Comparison of ENCODE assay signal across 12 cellular contexts in the genomic region with DNA sequence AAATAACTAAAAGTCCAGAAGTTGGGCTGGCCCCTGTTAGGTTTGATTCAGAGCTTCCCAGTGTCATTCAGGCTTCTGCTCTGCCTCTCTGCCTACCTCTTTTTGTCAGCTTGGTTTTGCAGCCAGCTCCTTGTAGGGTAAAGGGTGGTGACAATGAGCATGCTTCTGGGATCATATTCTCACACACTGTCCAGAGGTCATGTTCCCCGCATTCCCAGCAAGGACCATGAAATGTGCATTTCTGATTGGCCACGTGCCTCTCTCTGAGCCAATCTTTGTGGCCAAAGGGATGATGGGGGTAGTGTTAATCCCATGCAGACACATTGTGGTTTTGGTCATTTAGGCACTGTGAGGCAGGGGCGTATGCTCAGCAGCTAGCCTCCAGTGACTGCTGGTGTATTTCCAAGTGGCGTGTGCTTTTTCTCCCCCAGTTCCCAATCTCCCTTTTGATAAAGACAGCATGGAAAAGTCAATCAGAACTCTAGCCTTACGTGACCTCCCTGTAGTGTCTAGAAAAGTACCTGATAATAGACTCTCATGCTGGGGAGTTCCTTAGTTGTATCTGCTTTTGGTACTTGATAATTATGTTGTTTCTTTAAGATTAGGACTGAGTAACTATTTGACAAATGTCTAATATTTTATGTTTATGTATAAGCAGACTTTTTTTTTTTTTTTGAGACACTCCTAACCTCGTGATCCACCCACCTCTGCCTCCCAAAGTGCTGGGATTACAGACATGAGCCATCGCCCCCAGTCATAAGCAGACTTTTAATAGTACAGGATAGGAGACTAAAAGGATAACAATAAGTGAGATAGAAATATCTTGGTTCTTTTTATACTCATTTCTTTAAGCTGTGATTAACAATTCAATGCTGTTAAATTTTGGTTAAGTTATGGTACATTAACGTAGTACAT. TPM values are rescaled to one million over a fixed set of nuclear protein-coding genes. Genes with fewer than 3 reads are reported as not detected.
A peak's percentile ranks its signal among the peaks of the same experiment; 100 is the strongest.
DNase-seq lines count a peak whose midpoint lies in the region; ATAC-seq and TF ChIP-seq lines count a peak whose summit lies in the region.
"Had no signal": no experiment of that assay in that cellular context is flagged by ENCODE, and none has a peak within 500 bp of the region (broad histone marks: within the 10 kb centered on the region; RNA-seq: fewer than 3 reads in every experiment).

No MANE protein-coding gene starts in this region.

- H3K4me3 ChIP-seq in ACC112 (ENCODE audit: low read depth, low read length): peak overlapping the region; percentile 18; the same call in 1 of the 2 replicates
- no peak overlapping the region for H3K4me3 ChIP-seq in IMR-90 (ENCODE audit: insufficient read depth, low read depth, low read length)
- no peak overlapping the region for H3K4me3 ChIP-seq in lower lobe of right lung
- H3K4me3 ChIP-seq in mammary epithelial cell (replicated peaks in 1 of 3; ENCODE audit: insufficient read depth in 1 of 3, low read depth in 2 of 3, low read length in 3 of 3): no peak overlapping the region
- H3K4me3 ChIP-seq: A549, vagina had no signal

- dilution Hi-C loops in IMR-90 (cut with HindIII; ENCODE audit: low sequenced_read_pairs, unreplicated experiment): no loop called here
- dilution Hi-C loops in mammary epithelial cell (cut with HindIII; ENCODE audit: low sequenced_read_pairs): no loop called here

- TF ChIP-seq CTCF in IMR-90 (conservative IDR thresholded peaks at IDR 0.05; ENCODE audit: low read depth, low read length) (no peak), lower lobe of right lung (IDR thresholded peaks at IDR 0.05) (no peak), mammary epithelial cell (conservative IDR thresholded peaks at IDR 0.05 in 1 of 2, IDR thresholded peaks at IDR 0.05 in 1 of 2; ENCODE audit: extremely low read depth in 1 of 2, insufficient read depth in 1 of 2, low read depth in 1 of 2, low read length in 2 of 2) (no peak)

- H2BK20ac ChIP-seq in IMR-90 (ENCODE audit: low read depth, low read length): no peak overlapping the region

- H3K27ac ChIP-seq in ACC112 (ENCODE audit: low read depth, low read length): peak overlapping the region; percentile 59
- no peak overlapping the region for H3K27ac ChIP-seq in IMR-90 (ENCODE audit: insufficient read depth, low read length)
- no peak overlapping the region for H3K27ac ChIP-seq in lower lobe of right lung
- no peak overlapping the region for H3K27ac ChIP-seq in mammary epithelial cell (ENCODE audit: insufficient read depth, low read depth, low read length)
- H3K27ac ChIP-seq: A549, vagina had no signal

- peaks cover 20 to 38% of the 10 kb centered on the region in 2 experiments for H3K79me1 ChIP-seq in IMR-90 (ENCODE audit: low read depth in 1 of 2, low read length in 2 of 2)

- intact Hi-C loops in IMR-90 (cut with micrococcal nuclease) (no loop called here), lower lobe of right lung (cut with DNase I) (no loop called here), mammary epithelial cell (cut with micrococcal nuclease) (no loop called here)

- no peak overlapping the region for H4K5ac ChIP-seq in IMR-90 (ENCODE audit: low read depth, low read length)

- no peak overlapping the region for H4K91ac ChIP-seq in IMR-90 (ENCODE audit: insufficient read depth, low read depth, low read length)

- H3K9ac ChIP-seq in IMR-90 (ENCODE audit: low read depth, low read length): no peak overlapping the region
- no peak overlapping the region for H3K9ac ChIP-seq in mammary epithelial cell (ENCODE audit: insufficient read depth, low read length)

- POLR2A ChIA-PET in IMR-90 (lab: Charles Lee; ENCODE audit: unreplicated experiment): no interaction called here

- peaks cover 13% of the 10 kb centered on the region for H3K79me2 ChIP-seq in ACC112 (ENCODE audit: control insufficient read depth, insufficient read depth, low read length, unreplicated experiment)
- H3K79me2 ChIP-seq in mammary epithelial cell (ENCODE audit: insufficient read depth, low read length): peaks cover 23% of the 10 kb centered on the region

- H2AFZ ChIP-seq in ACC112 (ENCODE audit: low read length, unreplicated experiment) (peak overlapping the region; percentile 50), IMR-90 (replicated peaks; ENCODE audit: low read length, poor library complexity) (no peak overlapping the region), mammary epithelial cell (ENCODE audit: low read depth, low read length) (no peak overlapping the region)

- H4K20me1 ChIP-seq in IMR-90 (ENCODE audit: insufficient read depth, low read length) (peaks cover 24% of the 10 kb centered on the region), mammary epithelial cell (ENCODE audit: insufficient read depth, low read length) (no peaks in the 10 kb centered on the region)

- CTCF ChIA-PET in IMR-90 (lab: Yijun Ruan, JAX) (no interaction called here), mammary epithelial cell (lab: Charles Lee; ENCODE audit: low non-redundant PET) (no interaction called here)

- in situ Hi-C loops in IMR-90 (cut with MboI; ENCODE audit: low sequenced_read_pairs) (no loop called here), mammary epithelial cell (cut with MboI; ENCODE audit: low sequenced_read_pairs in 2 of 2) (no loop called here)

- H3K27me3 ChIP-seq in ACC112 (ENCODE audit: insufficient read depth, low read length): no peaks in the 10 kb centered on the region
- H3K27me3 ChIP-seq in IMR-90 (ENCODE audit: control insufficient read depth, insufficient read depth, low read length): no peaks in the 10 kb centered on the region
- no peaks in the 10 kb centered on the region for H3K27me3 ChIP-seq in lower lobe of right lung (ENCODE audit: low read depth)
- no peaks in the 10 kb centered on the region for H3K27me3 ChIP-seq in mammary epithelial cell (ENCODE audit: insufficient read depth, low read length)
- H3K27me3 ChIP-seq: vagina had no signal

- H2BK15ac ChIP-seq in IMR-90 (ENCODE audit: low read depth, low read length): no peak overlapping the region

- H3K9me3 ChIP-seq in IMR-90 (ENCODE audit: control insufficient read depth, insufficient read depth, low read length): no peaks in the 10 kb centered on the region
- no peaks in the 10 kb centered on the region for H3K9me3 ChIP-seq in lower lobe of right lung
- no peaks in the 10 kb centered on the region for H3K9me3 ChIP-seq in mammary epithelial cell (replicated peaks; ENCODE audit: insufficient read depth, low read length)
- H3K9me3 ChIP-seq: A549, vagina had no signal

- no peak overlapping the region for H3K56ac ChIP-seq in IMR-90 (ENCODE audit: extremely low read depth, insufficient read depth, low read length)

- no peak overlapping the region for H2AK9ac ChIP-seq in IMR-90 (replicated peaks; ENCODE audit: low read depth, low read length, poor library complexity)

- WGBS in IMR-90 (ENCODE audit: extremely low coverage in 2 of 2, insufficient read length in 1 of 2), 2 experiments: 67% methylated on average over 1 of the region's 8 CpGs; no CpG with 5 or more reads in 1 of the 2 experiments
- WGBS in mammary epithelial cell (ENCODE audit: low coverage, missing lambda C conversion rate): 65% methylated on average over 8 of the region's 8 CpGs

- H3K36me3 ChIP-seq in ACC112 (ENCODE audit: insufficient read depth, low read length) (peaks cover 3% of the 10 kb centered on the region), IMR-90 (ENCODE audit: control insufficient read depth, insufficient read depth, low read length) (peaks cover 10% of the 10 kb centered on the region), lower lobe of right lung (peaks cover 25% of the 10 kb centered on the region), mammary epithelial cell (ENCODE audit: insufficient read depth, low read length) (peaks cover 10% of the 10 kb centered on the region)

- H3K9me1 ChIP-seq in IMR-90 (ENCODE audit: insufficient read depth, low read length): peaks cover 13% of the 10 kb centered on the region

- ATAC-seq in IMR-90 (ENCODE audit: low read depth) (peak; percentile 94), esophagus mucosa (peak; percentile 25), lower lobe of right lung (peak; percentile 13 to 45), GM18517 (IDR thresholded peaks at IDR 0.05; ENCODE audit: unreplicated experiment) (no peak)
- ATAC-seq: T-cell had no signal

- H3K4me2 ChIP-seq in IMR-90 (ENCODE audit: low read depth, low read length): no peak overlapping the region
- no peak overlapping the region for H3K4me2 ChIP-seq in mammary epithelial cell (ENCODE audit: insufficient read depth, low read depth, low read length)
- H3K4me2 ChIP-seq: A549 had no signal

- no peak overlapping the region for H2BK5ac ChIP-seq in IMR-90 (ENCODE audit: low read depth, low read length, poor library complexity, severe bottlenecking)

- no peak overlapping the region for H3K18ac ChIP-seq in IMR-90 (ENCODE audit: low read depth, low read length)

- no peak for TF ChIP-seq RAD21 in IMR-90 (IDR thresholded peaks at IDR 0.05; ENCODE audit: low read length)

- DNase-seq in IMR-90: peak; percentile 34
- no peak for DNase-seq in lower lobe of right lung
- DNase-seq in mammary epithelial cell: no peak
- no peak for DNase-seq in epidermal melanocyte (ENCODE audit: insufficient read length, low spot score)
- DNase-seq in OCI-M2 (lab: John Stamatoyannopoulos, UW; ENCODE audit: unreplicated experiment): no peak
- DNase-seq: effector CD8-positive, alpha-beta T cell; T-cell had no signal

- H3K4me1 ChIP-seq in ACC112 (ENCODE audit: control insufficient read depth, insufficient read depth, low read length, unreplicated experiment): peaks cover 17% of the 10 kb centered on the region
- H3K4me1 ChIP-seq in IMR-90 (ENCODE audit: control insufficient read depth, insufficient read depth, low read length): peaks cover 7% of the 10 kb centered on the region; the same call in 1 of the 2 replicates
- H3K4me1 ChIP-seq in lower lobe of right lung: peaks cover 17% of the 10 kb centered on the region
- H3K4me1 ChIP-seq in mammary epithelial cell (ENCODE audit: insufficient read depth, low read length): peaks cover 6% of the 10 kb centered on the region

- no peak for TF ChIP-seq POLR2A in IMR-90 (IDR thresholded peaks at IDR 0.05; ENCODE audit: low read depth, low read length)

- H3K23ac ChIP-seq in IMR-90 (ENCODE audit: low read depth, low read length): no peak overlapping the region

- no peak overlapping the region for H2BK120ac ChIP-seq in IMR-90 (ENCODE audit: low read depth, low read length)

- no peak overlapping the region for H3K14ac ChIP-seq in IMR-90 (replicated peaks; ENCODE audit: low read depth, low read length)

- no TSS peak for BruUV-seq in IMR-90 (replicated peaks; lab: Mats Ljungman, UMichigan)
- BruUV-seq in mammary epithelial cell (replicated peaks; lab: Mats Ljungman, UMichigan): no TSS peak

- no peak overlapping the region for H4K8ac ChIP-seq in IMR-90 (ENCODE audit: low read depth in 2 of 2, low read length in 2 of 2)

- no peak overlapping the region for H3K4ac ChIP-seq in IMR-90 (ENCODE audit: low read depth, low read length)

- peak overlapping the region; percentile 6; the same call in 1 of the 2 replicates for H2AK5ac ChIP-seq in IMR-90 (ENCODE audit: low read depth, low read length)

RNA-seq across cellular contexts. Expression of a gene that starts 57.8 kb away (rescaled TPM):
- total RNA-seq in IMR-90 (2012; rRNA removed) (19.5 and 23.1 TPM in 2 replicates), esophagus mucosa (20.9 TPM), lower lobe of right lung (28.1 TPM), mammary epithelial cell (10 to 100 TPM; 20.0 to 37.5 TPM)
- polyA plus RNA-seq in IMR-90 (2012; rRNA removed) (5.8 and 6.8 TPM in 2 replicates), mammary epithelial cell (6.7 TPM)
- 1.8 and 4.3 TPM in 2 replicates for polyA plus RNA-seq in IMR-90 (2012; cell fraction: cytosol; rRNA removed)
- polyA plus RNA-seq in IMR-90 (2012; cell fraction: nucleus; rRNA removed; ENCODE audit: low replicate concordance): 3.7 and 10.2 TPM in 2 replicates
- 11.6 TPM for polyA minus RNA-seq in mammary epithelial cell
